Comparison of ENCODE assay signal across 8 cellular contexts in the genomic region with DNA sequence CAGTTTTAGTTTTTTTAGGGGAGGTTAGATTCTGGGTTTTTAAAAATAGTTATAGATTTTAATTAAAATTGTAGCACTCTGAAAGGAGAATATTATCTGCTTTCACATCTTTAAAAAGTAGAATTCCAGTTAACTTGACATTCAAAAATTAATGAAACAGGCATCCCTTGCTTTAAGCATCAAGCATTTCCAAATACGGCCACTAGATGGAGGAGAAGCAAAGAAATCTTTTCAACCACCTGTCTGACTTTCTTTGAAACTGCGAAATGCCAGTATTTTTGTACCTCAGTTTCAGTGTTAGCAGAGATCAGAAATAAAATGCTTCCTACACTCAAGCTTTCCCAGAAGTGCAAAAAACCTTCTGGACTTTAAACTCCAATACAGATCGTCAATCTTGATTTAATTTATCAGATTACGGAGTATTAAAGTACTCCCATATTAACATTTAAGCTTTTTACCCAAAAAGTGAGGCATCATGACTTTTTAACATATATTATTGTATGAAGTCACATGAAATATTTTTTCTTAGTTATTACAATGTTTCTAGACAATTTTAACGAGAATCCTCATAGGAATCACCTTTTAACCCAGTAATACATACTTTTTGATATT.
DNase-seq lines count a peak whose midpoint lies in the region; ATAC-seq, FAIRE-seq and TF ChIP-seq lines count a peak whose summit lies in the region.

No MANE protein-coding gene starts in this region.

- H3K4me3 ChIP-seq in brain microvascular endothelial cell (ENCODE audit: low read depth, low read length) = no peak overlapping the region
- no peak overlapping the region for H3K4me3 ChIP-seq in left lung

- DNase-seq in DMS53 treated with DMSO at 0.1 percent for 48 hours (lab: John Stamatoyannopoulos, UW; ENCODE audit: unreplicated experiment) = peak; percentile 34
- DNase-seq in GM19239 (ENCODE audit: insufficient read length, low spot score) = peak; percentile 21
- DNase-seq in NCI-H774 (lab: John Stamatoyannopoulos, UW) = peak; percentile 77
- DNase-seq in brain microvascular endothelial cell = peak; percentile 52
- DNase-seq in left lung = no peak
- no peak for DNase-seq in activated gamma-delta T cell treated with Interleukin-2 at 50 U/mL for 16 hours
- no peak for DNase-seq in activated T-cell treated with anti-CD3 and anti-CD28 coated beads, Interleukin-2, amount 50 U/mL, for 24 hours

- peak; percentile 97 for FAIRE-seq in GM19239 (lab: Jason Lieb, UNC)

- no peaks in the 10 kb centered on the region for H3K9me3 ChIP-seq in left lung

- H3K4me1 Mint-ChIP-seq in activated T-cell treated with anti-CD3 and anti-CD28 coated beads, Interleukin-2, amount 50 U/mL, for 24 hours (ENCODE audit: low read depth) = no peaks in the 10 kb centered on the region

- in situ Hi-C loops in brain microvascular endothelial cell (cut with HindIII; ENCODE audit: low pct_ligation_motif_present, low sequenced_read_pairs) = loop anchor here (25.0 kb wide), 1 partner anchor 720 kb away; no protein-coding TSS in a partner anchor

- H3K27me3 Mint-ChIP-seq in activated T-cell treated with anti-CD3 and anti-CD28 coated beads, Interleukin-2, amount 50 U/mL, for 24 hours = peaks cover 5% of the 10 kb centered on the region

- H3K36me3 Mint-ChIP-seq in activated T-cell treated with anti-CD3 and anti-CD28 coated beads, Interleukin-2, amount 50 U/mL, for 24 hours (ENCODE audit: low read depth) = no peaks in the 10 kb centered on the region

- TF ChIP-seq CTCF in brain microvascular endothelial cell (IDR thresholded peaks at IDR 0.05; ENCODE audit: low read depth, low read length, missing control alignments) (peak; percentile 71), left lung (IDR thresholded peaks at IDR 0.05) (peak; percentile 66 to 69)

- H3K27me3 ChIP-seq in brain microvascular endothelial cell (replicated peaks) (no peaks in the 10 kb centered on the region), left lung (no peaks in the 10 kb centered on the region)

- H3K9me3 Mint-ChIP-seq in activated T-cell treated with anti-CD3 and anti-CD28 coated beads, Interleukin-2, amount 50 U/mL, for 24 hours = no peaks in the 10 kb centered on the region

- ATAC-seq in HG03280 (IDR thresholded peaks at IDR 0.05; ENCODE audit: unreplicated experiment) (peak; percentile 85), left lung (peak; percentile 70)

- intact Hi-C loops in left lung (cut with DNase I) = loop anchor here in 1 of 2 donors (10.0 kb wide), 1 partner anchor 357 kb away; a partner anchor contains a TSS

- no peaks in the 10 kb centered on the region for H3K36me3 ChIP-seq in brain microvascular endothelial cell (replicated peaks)
- no peaks in the 10 kb centered on the region for H3K36me3 ChIP-seq in left lung

- H3K4me3 Mint-ChIP-seq in activated T-cell treated with anti-CD3 and anti-CD28 coated beads, Interleukin-2, amount 50 U/mL, for 24 hours = no peak overlapping the region

- no peak overlapping the region for H3K27ac Mint-ChIP-seq in activated T-cell treated with anti-CD3 and anti-CD28 coated beads, Interleukin-2, amount 50 U/mL, for 24 hours

- no peak overlapping the region for H3K27ac ChIP-seq in brain microvascular endothelial cell
- H3K27ac ChIP-seq in left lung = no peak overlapping the region

- H3K4me1 ChIP-seq in left lung = no peaks in the 10 kb centered on the region

Comparison
In these comparisons a context has a peak if more than half of its experiments do, and no peak if none do; other contexts are left out.
1. DNase-seq: peak in DMS53 treated with DMSO at 0.1 percent for 48 hours (single experiment), GM19239 (single experiment), NCI-H774 (single experiment) and brain microvascular endothelial cell (single experiment); none in left lung (0 of 2), activated gamma-delta T cell treated with Interleukin-2 at 50 U/mL for 16 hours (single experiment) and activated T-cell treated with anti-CD3 and anti-CD28 coated beads, Interleukin-2, amount 50 U/mL, for 24 hours (single experiment).